In genomic region chr4:164799410-164799809, GRCh38 we compare ENCODE assay signal across 22 cellular contexts. TPM values are rescaled to one million over a fixed set of nuclear protein-coding genes. Genes with fewer than 3 reads are reported as not detected.
DNase-seq lines count a peak whose midpoint lies in the region; ATAC-seq and TF ChIP-seq lines count a peak whose summit lies in the region.
"Had no signal": no experiment of that assay in that cellular context is flagged by ENCODE, and none has a peak within 500 bp of the region (broad histone marks: within the 10 kb centered on the region; RNA-seq: fewer than 3 reads in every experiment).

No MANE protein-coding gene starts in this region.

- H3K36me3 ChIP-seq in GM23338 (ENCODE audit: insufficient read depth) (no peaks in the 10 kb centered on the region), iPS DF 6.9 (ENCODE audit: control insufficient read depth, insufficient read depth, low read length) (no peaks in the 10 kb centered on the region), neural progenitor cell (no peaks in the 10 kb centered on the region), OCI-LY7 (ENCODE audit: insufficient read depth, low read length) (no peaks in the 10 kb centered on the region)

- H3K9me3 Mint-ChIP-seq in GM23338 = peaks cover 3% of the 10 kb centered on the region; the same call in 2 of the 3 replicates
- no peaks in the 10 kb centered on the region for H3K9me3 Mint-ChIP-seq in WTC11
- no peaks in the 10 kb centered on the region for H3K9me3 Mint-ChIP-seq in neural progenitor cell

- no peak overlapping the region for H3K9ac ChIP-seq in neural progenitor cell

- H4K20me1 ChIP-seq in GM23338 (replicated peaks; ENCODE audit: insufficient read depth) (no peaks in the 10 kb centered on the region), neural progenitor cell (ENCODE audit: low read depth) (no peaks in the 10 kb centered on the region), OCI-LY7 (ENCODE audit: insufficient read depth, low read length) (no peaks in the 10 kb centered on the region)

- H3K36me3 Mint-ChIP-seq in GM23338 (ENCODE audit: low read depth) (peaks cover 4% of the 10 kb centered on the region; the same call in 2 of the 3 replicates), WTC11 (0 out of 2 replicates have a peak, but pooled peaks cover 6% of the 10 kb centered on the region), neural progenitor cell (no peaks in the 10 kb centered on the region)

- POLR2A ChIA-PET in WTC11 (lab: Charles Lee) (interaction anchor here (0.6 kb wide), 1 partner anchor 21 kb away, joined by 4 read pairs; no protein-coding TSS in a partner anchor), OCI-LY7 (lab: Charles Lee) (interaction anchor here (0.9 kb wide), 1 partner anchor 9 kb away, joined by 3 read pairs; no protein-coding TSS in a partner anchor)

- CTCF ChIA-PET in WTC11 (lab: Charles Lee) = interaction anchor here (1.0 to 1.6 kb wide), 5 partner anchors 19 to 136 kb away, joined by 3 to 4 read pairs (median 4); partner anchors contain the start of gene APELA
- CTCF ChIA-PET in OCI-LY7 (lab: Charles Lee; ENCODE audit: unreplicated experiment) = no interaction called here

- H3K79me2 ChIP-seq in GM23338 (replicated peaks; ENCODE audit: insufficient read depth) = no peaks in the 10 kb centered on the region
- no peaks in the 10 kb centered on the region for H3K79me2 ChIP-seq in neural progenitor cell (ENCODE audit: low read depth)
- no peaks in the 10 kb centered on the region for H3K79me2 ChIP-seq in OCI-LY7 (ENCODE audit: insufficient read depth, low read depth, low read length)

- peak overlapping the region; percentile 58 for H3K4me2 ChIP-seq in GM23338
- peak overlapping the region; percentile 56 for H3K4me2 ChIP-seq in neural progenitor cell
- no peak overlapping the region for H3K4me2 ChIP-seq in OCI-LY7 (ENCODE audit: low read length)

- H3K4me3 Mint-ChIP-seq in GM23338 (no peak overlapping the region; the same call in 2 of the 3 replicates), WTC11 (peak overlapping the region; percentile 18; the same call in 1 of the 2 replicates), neural progenitor cell (no peak overlapping the region)

- H3K27me3 Mint-ChIP-seq in GM23338 (ENCODE audit: insufficient read depth, low read depth, poor library complexity) (no peaks in the 10 kb centered on the region), WTC11 (ENCODE audit: low read depth) (no peaks in the 10 kb centered on the region), neural progenitor cell (ENCODE audit: insufficient read depth, low read depth) (no peaks in the 10 kb centered on the region)

- TF ChIP-seq CTCF in GM23338 (conservative IDR thresholded peaks at IDR 0.05; ENCODE audit: low read depth in 2 of 2) (no peak), WTC11 (IDR thresholded peaks at IDR 0.05) (no peak), neural progenitor cell (IDR thresholded peaks at IDR 0.05) (no peak), OCI-LY7 (conservative IDR thresholded peaks at IDR 0.05; ENCODE audit: low read length) (no peak)

- intact Hi-C loops in OCI-LY7 (cut with micrococcal nuclease; ENCODE audit: unreplicated experiment) = no loop called here

- 0 out of 2 replicates have a peak, but pooled peaks cover 3% of the 10 kb centered on the region for H3K9me2 ChIP-seq in GM23338 (ENCODE audit: insufficient read depth)
- H3K9me2 ChIP-seq in OCI-LY7 (ENCODE audit: insufficient read depth, low read length) = no peaks in the 10 kb centered on the region

- DNase-seq in GM23338 (ENCODE audit: low spot score) = peak; percentile 88
- DNase-seq in WTC11 (ENCODE audit: low spot score) = no peak
- peak; percentile 54 for DNase-seq in iPS DF 6.9 (ENCODE audit: low read depth, low spot score)
- DNase-seq in neural progenitor cell (ENCODE audit: low spot score) = peak; percentile 71
- DNase-seq in OCI-M2 (lab: John Stamatoyannopoulos, UW; ENCODE audit: unreplicated experiment) = no peak
- DNase-seq in HT-29 (ENCODE audit: low spot score) = no peak
- no peak for DNase-seq in OCI-LY7 (ENCODE audit: low spot score)
- DNase-seq: AML-193, EL, Kasumi-1, NCI-H1694 treated with DMSO at 0.1 percent for 48 hours, NCI-H446 treated with DMSO at 0.1 percent for 48 hours, NCI-H526 treated with DMSO at 0.1 percent for 48 hours, SHP77 treated with DMSO at 0.1 percent for 48 hours, SW 1271 had no signal

- H3K4me1 ChIP-seq in GM23338 (ENCODE audit: insufficient read depth) (peaks cover 32% of the 10 kb centered on the region), iPS DF 6.9 (ENCODE audit: control insufficient read depth, insufficient read depth, low read length) (peaks cover 2% of the 10 kb centered on the region; the same call in 1 of the 2 replicates), neural progenitor cell (peaks cover 27% of the 10 kb centered on the region), OCI-LY7 (ENCODE audit: insufficient read depth, low read length, poor library complexity, severe bottlenecking) (no peaks in the 10 kb centered on the region)

- BruUV-seq in OCI-LY7 (replicated peaks; lab: Mats Ljungman, UMichigan) = no TSS peak

- H3K27ac Mint-ChIP-seq in GM23338 (peak overlapping the region; percentile 71), WTC11 (peak overlapping the region; percentile 96), neural progenitor cell (peak overlapping the region; percentile 4)

- H2AFZ ChIP-seq in GM23338 = no peak overlapping the region
- no peak overlapping the region for H2AFZ ChIP-seq in neural progenitor cell (replicated peaks)
- no peak overlapping the region for H2AFZ ChIP-seq in OCI-LY7 (ENCODE audit: low read length)

- no peaks in the 10 kb centered on the region; the same call in 1 of the 2 replicates for H3F3A ChIP-seq in GM23338 (replicated peaks; ENCODE audit: low read depth)
- H3F3A ChIP-seq in neural progenitor cell (ENCODE audit: low read depth) = peaks cover 21% of the 10 kb centered on the region

- ATAC-seq in GM23338 = peak; percentile 97
- ATAC-seq in WTC11 = peak; percentile 92
- ATAC-seq: HCT116 had no signal

- H3K9me3 ChIP-seq in iPS DF 6.9 (ENCODE audit: control insufficient read depth, insufficient read depth, low read length) = no peaks in the 10 kb centered on the region
- H3K9me3 ChIP-seq in neural progenitor cell (ENCODE audit: low read depth) = no peaks in the 10 kb centered on the region
- H3K9me3 ChIP-seq in OCI-LY7 (ENCODE audit: low read length) = no peaks in the 10 kb centered on the region

- H3K27me3 ChIP-seq in GM23338 (ENCODE audit: insufficient read depth) (no peaks in the 10 kb centered on the region), iPS DF 6.9 (ENCODE audit: control insufficient read depth, insufficient read depth, low read length) (no peaks in the 10 kb centered on the region), neural progenitor cell (no peaks in the 10 kb centered on the region)

- no CpG with 5 or more reads among the region's 2 CpGs for WGBS in iPS DF 6.9 (ENCODE audit: insufficient coverage, insufficient read length)

- H3K4me3 ChIP-seq in GM23338 = no peak overlapping the region
- no peak overlapping the region for H3K4me3 ChIP-seq in iPS DF 6.9 (ENCODE audit: low read length)
- H3K4me3 ChIP-seq in neural progenitor cell = no peak overlapping the region
- H3K4me3 ChIP-seq in OCI-LY7 (ENCODE audit: low read depth, low read length, poor library complexity, severe bottlenecking) = no peak overlapping the region
- H3K4me3 ChIP-seq: SK-N-MC had no signal

- H3K27ac ChIP-seq in GM23338 (ENCODE audit: low read depth) (peak overlapping the region; percentile 97), iPS DF 6.9 (ENCODE audit: low read length) (peak overlapping the region; percentile 75), neural progenitor cell (peak overlapping the region; percentile 89), OCI-LY7 (ENCODE audit: low read depth, low read length, poor library complexity, severe bottlenecking) (no peak overlapping the region)
- H3K27ac ChIP-seq: C4-2B, RWPE1, SK-N-MC had no signal

- H3K4me1 Mint-ChIP-seq in GM23338 (peaks cover 29% of the 10 kb centered on the region), WTC11 (peaks cover 45% of the 10 kb centered on the region), neural progenitor cell (peaks cover 5% of the 10 kb centered on the region)

TF ChIP-seq in GM23338, 12 proteins besides CTCF, POLR2A, EP300 and RAD21 (continues in another document):
- peak; percentile 91 for TF ChIP-seq NANOG (IDR thresholded peaks at IDR 0.05; ENCODE audit: borderline replicate concordance)
- no peak for TF ChIP-seq CREB1 (CRISPR knock-in tag; IDR thresholded peaks at IDR 0.05; ENCODE audit: low read depth)

TF ChIP-seq in WTC11, 78 proteins besides CTCF, POLR2A, EP300 and RAD21 (continues in another document):
- TF ChIP-seq ZNF121 (CRISPR knock-in tag; IDR thresholded peaks at IDR 0.05) (no peak), TEAD1 (CRISPR knock-in tag; IDR thresholded peaks at IDR 0.05) (0 out of 2 replicates have a peak, but pooled peaks have one; percentile 69), ZNF232 (CRISPR knock-in tag; IDR thresholded peaks at IDR 0.05) (no peak), TEAD4 (CRISPR knock-in tag; IDR thresholded peaks at IDR 0.05) (no peak), ZNF219 (CRISPR knock-in tag; IDR thresholded peaks at IDR 0.05; ENCODE audit: borderline replicate concordance) (no peak), ESRRA (CRISPR knock-in tag; IDR thresholded peaks at IDR 0.05; ENCODE audit: borderline replicate concordance) (no peak)

RNA-seq across cellular contexts. Expression of gene SMIM31, which starts 45.5 kb away (rescaled TPM):
- total RNA-seq in GM23338 (2014; rRNA removed; shearing (Covaris generic)) = not detected in 2 replicates
- not detected in 2 replicates for polyA plus RNA-seq in GM23338 (2016; fragmentation: Nextera tagmentation; extraction: Ambion mirVana)
- total RNA-seq in WTC11 (2021) (not detected in 3 replicates), neural progenitor cell (ENCODE audit: low replicate concordance) (not detected in 2 replicates), OCI-LY7 (2022) (not detected in 2 replicates)
- 0.05 and 0.25 TPM in 2 replicates for total RNA-seq in HT-29 (2014; rRNA removed; shearing (Covaris generic))
- not detected in 2 replicates for total RNA-seq in OCI-LY7 (2014; rRNA removed; shearing (Covaris generic))
- total RNA-seq: A172, MCF 10A had no signal
- polyA plus RNA-seq: AG04450 had no signal

Comparison
In these comparisons a context has a peak if more than half of its experiments do, and no peak if none do; other contexts are left out.
1. DNase-seq: peak in GM23338 (single experiment), iPS DF 6.9 (single experiment) and neural progenitor cell (single experiment); none in WTC11 (single experiment), OCI-M2 (single experiment), HT-29 (single experiment) and OCI-LY7 (single experiment).
2. H3K27ac Mint-ChIP-seq: peak in every context shown above with its lines; median percentile 96 in WTC11; 71 in GM23338; 4 in neural progenitor cell.